ENCODE assay signal across 9 cellular contexts in the genomic region with DNA sequence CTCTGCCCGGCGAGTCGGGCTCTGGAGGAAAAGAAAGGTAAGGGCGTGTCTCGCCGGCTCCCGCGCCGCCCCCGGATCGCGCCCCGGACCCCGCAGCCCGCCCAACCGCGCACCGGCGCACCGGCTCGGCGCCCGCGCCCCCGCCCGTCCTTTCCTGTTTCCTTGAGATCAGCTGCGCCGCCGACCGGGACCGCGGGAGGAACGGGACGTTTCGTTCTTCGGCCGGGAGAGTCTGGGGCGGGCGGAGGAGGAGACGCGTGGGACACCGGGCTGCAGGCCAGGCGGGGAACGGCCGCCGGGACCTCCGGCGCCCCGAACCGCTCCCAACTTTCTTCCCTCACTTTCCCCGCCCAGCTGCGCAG. TPM values are rescaled to one million over a fixed set of nuclear protein-coding genes. Genes with fewer than 3 reads are reported as not detected.
DNase-seq lines count a peak whose midpoint lies in the region; ATAC-seq and TF ChIP-seq lines count a peak whose summit lies in the region.
"Had no signal": no experiment of that assay in that cellular context is flagged by ENCODE, and none has a peak within 500 bp of the region (broad histone marks: within the 10 kb centered on the region; RNA-seq: fewer than 3 reads in every experiment).

No MANE protein-coding gene starts in this region.

- TF ChIP-seq CTCF in BE2C (IDR thresholded peaks at IDR 0.05; ENCODE audit: low read depth, low read length), result no peak
- TF ChIP-seq CTCF in neural progenitor cell (IDR thresholded peaks at IDR 0.05), result no peak

- no peak overlapping the region for H3K27ac Mint-ChIP-seq in neural progenitor cell
- H3K27ac Mint-ChIP-seq: activated naive CD4-positive, alpha-beta T cell treated with anti-CD3 and anti-CD28 coated beads, Interleukin-2, amount 50 U/mL, for 72 hours had no signal

- H3K4me2 ChIP-seq in neural progenitor cell, result peak overlapping the region; percentile 99

- no peaks in the 10 kb centered on the region for H3K36me3 Mint-ChIP-seq in neural progenitor cell

- no peaks in the 10 kb centered on the region for H3K9me3 Mint-ChIP-seq in neural progenitor cell
- H3K9me3 Mint-ChIP-seq: activated naive CD4-positive, alpha-beta T cell treated with anti-CD3 and anti-CD28 coated beads, Interleukin-2, amount 50 U/mL, for 72 hours had no signal

- peak overlapping the region; percentile 99 for H2AFZ ChIP-seq in neural progenitor cell (replicated peaks)

- H3K9me3 ChIP-seq in BE2C, result no peaks in the 10 kb centered on the region
- no peaks in the 10 kb centered on the region for H3K9me3 ChIP-seq in neural progenitor cell (ENCODE audit: low read depth)

- H3K4me1 ChIP-seq in BE2C, result peaks cover 2% of the 10 kb centered on the region; the same call in 1 of the 2 replicates
- H3K4me1 ChIP-seq in neural progenitor cell, result no peaks in the 10 kb centered on the region

- peak overlapping the region; percentile 80 for H3K4me3 Mint-ChIP-seq in neural progenitor cell

- DNase-seq in BE2C (peak; percentile 51), NCI-H69 (lab: John Stamatoyannopoulos, UW) (peak; percentile 9), fibroblast of peridontal ligament (ENCODE audit: extremely low read depth) (peak; percentile 33), neural progenitor cell (ENCODE audit: low spot score) (peak; percentile 72), HuH-7 (ENCODE audit: low spot score) (no peak)
- DNase-seq in effector CD8-positive, alpha-beta T cell (lab: John Stamatoyannopoulos, UW), result no peak
- no peak for DNase-seq in activated CD4-positive, alpha-beta T cell treated with anti-CD3 and anti-CD28 coated beads, Interleukin-2, amount 50 U/mL, for 4 hours

- peaks cover 9% of the 10 kb centered on the region for H4K20me1 ChIP-seq in neural progenitor cell (ENCODE audit: low read depth)

- no peak overlapping the region for H3K27ac ChIP-seq in neural progenitor cell

- H3K9ac ChIP-seq in neural progenitor cell, result no peak overlapping the region

- peak overlapping the region; percentile 86 for H3K4me3 ChIP-seq in BE2C (ENCODE audit: low read depth, low read length)
- H3K4me3 ChIP-seq in neural progenitor cell, result peak overlapping the region; percentile 82

- H3F3A ChIP-seq in neural progenitor cell (ENCODE audit: low read depth), result peaks cover 10% of the 10 kb centered on the region

- no peaks in the 10 kb centered on the region for H3K79me2 ChIP-seq in neural progenitor cell (ENCODE audit: low read depth)

- ATAC-seq in HG03095 (IDR thresholded peaks at IDR 0.05; ENCODE audit: unreplicated experiment), result no peak

- H3K27me3 ChIP-seq in BE2C (no peaks in the 10 kb centered on the region), neural progenitor cell (peaks cover 86% of the 10 kb centered on the region)

- peaks cover 3% of the 10 kb centered on the region for H3K4me1 Mint-ChIP-seq in neural progenitor cell

- peaks cover 20% of the 10 kb centered on the region for H3K27me3 Mint-ChIP-seq in neural progenitor cell (ENCODE audit: insufficient read depth, low read depth)

- peaks cover 10% of the 10 kb centered on the region for H3K36me3 ChIP-seq in BE2C
- no peaks in the 10 kb centered on the region for H3K36me3 ChIP-seq in neural progenitor cell

RNA-seq across cellular contexts. Expression of a gene that starts 0.5 kb away (rescaled TPM):
- 18.5 TPM for polyA plus RNA-seq in BE2C (2012; ENCODE audit: insufficient read depth, insufficient read length, low read depth)
- total RNA-seq in neural progenitor cell (ENCODE audit: low replicate concordance), result 4.6 and 4.7 TPM in 2 replicates
- total RNA-seq: activated naive CD4-positive, alpha-beta T cell treated with anti-CD3 and anti-CD28 coated beads, Interleukin-2, amount 50 U/mL, for 72 hours had no signal

Comparison
In these comparisons a context has a peak if more than half of its experiments do, and no peak if none do; other contexts are left out.
1. DNase-seq: peak in BE2C (single experiment), NCI-H69 (single experiment), fibroblast of peridontal ligament (single experiment) and neural progenitor cell (single experiment); none in HuH-7 (single experiment), effector CD8-positive, alpha-beta T cell (single experiment) and activated CD4-positive, alpha-beta T cell treated with anti-CD3 and anti-CD28 coated beads, Interleukin-2, amount 50 U/mL, for 4 hours (0 of 2).